Comparison of ENCODE assay signal across 22 cellular contexts in genomic region chr12:30878034-30878433, GRCh38. TPM values are rescaled to one million over a fixed set of nuclear protein-coding genes. Genes with fewer than 3 reads are reported as not detected.
"Had no signal": no experiment of that assay in that cellular context is flagged by ENCODE, and none has a peak within 500 bp of the region (broad histone marks: within the 10 kb centered on the region; RNA-seq: fewer than 3 reads in every experiment).

No MANE protein-coding gene starts in this region.

- H3K27me3 ChIP-seq: ascending aorta, breast epithelium, SJSA1 had no signal

- H3K4me1 ChIP-seq: ascending aorta, breast epithelium, SJSA1 had no signal

- H3K9me3 ChIP-seq: ascending aorta, breast epithelium, SJSA1, SK-N-SH had no signal

- H3K4me3 ChIP-seq: ascending aorta, breast epithelium, SJSA1 had no signal

- H3K27ac ChIP-seq: ascending aorta, breast epithelium, SJSA1 had no signal

- DNase-seq: activated CD4-positive, alpha-beta T cell treated with anti-CD3 and anti-CD28 coated beads for 36 hours; activated CD4-positive, alpha-beta T cell treated with anti-CD3 and anti-CD28 coated beads, Interleukin-2, amount 10 ng/mL, durations not matched to agents 7 days and 5 days; activated CD4-positive, alpha-beta T cell treated with anti-CD3 and anti-CD28 coated beads, Interleukin-2, amount 50 U/mL, for 48 hours; activated CD8-positive, alpha-beta T cell treated with anti-CD3 and anti-CD28 coated beads, Interleukin-2, amount 10 ng/mL, durations not matched to agents 7 days and 5 days; activated gamma-delta T cell; activated naive CD4-positive, alpha-beta T cell treated with Interleukin-2 at 50 U/mL for 16 hours; activated naive CD8-positive, alpha-beta T cell treated with anti-CD3 and anti-CD28 coated beads, Interleukin-2, amount 10 ng/mL, durations not matched to agents 7 days and 5 days; activated T-cell treated with anti-CD3 and anti-CD28 coated beads, Interleukin-2, amount 50 U/mL, for 24 hours; Karpas-422; KBM-7; NCI-H2081; NCI-H524 treated with DMSO at 0.1 percent for 48 hours; SHP77 treated with DMSO at 0.1 percent for 48 hours; SK-N-SH had no signal

- H3K36me3 ChIP-seq: ascending aorta, breast epithelium, SJSA1 had no signal

- ATAC-seq: activated CD4-positive, alpha-beta T cell treated with anti-CD3 and anti-CD28 coated beads for 36 hours; activated CD4-positive, CD25-positive, alpha-beta regulatory T cell treated with anti-CD3 and anti-CD28 coated beads, Interleukin-2, amount 50 U/mL, for 24 hours; activated CD8-positive, alpha-beta T cell treated with anti-CD3 and anti-CD28 coated beads, Interleukin-2, amount 10 ng/mL, durations not matched to agents 7 days and 5 days; Panc1 had no signal

RNA-seq across cellular contexts. Expression of gene TSPAN11, which starts 48.5 kb away (rescaled TPM):
- total RNA-seq: activated CD4-positive, alpha-beta T cell treated with anti-CD3 and anti-CD28 coated beads for 36 hours; activated CD4-positive, alpha-beta T cell treated with anti-CD3 and anti-CD28 coated beads, Interleukin-2, amount 10 ng/mL, durations not matched to agents 7 days and 5 days; activated CD8-positive, alpha-beta T cell treated with anti-CD3 and anti-CD28 coated beads, Interleukin-2, amount 10 ng/mL, durations not matched to agents 7 days and 5 days; activated naive CD8-positive, alpha-beta T cell treated with anti-CD3 and anti-CD28 coated beads, Interleukin-2, amount 10 ng/mL, durations not matched to agents 7 days and 5 days; activated T-helper 2 cell treated with anti-CD3 and anti-CD28 coated beads, Interferon-gamma antibody, Interleukin-2, Interleukin-4, amounts not matched to agents 10 μg/mL and 5 μg/mL and 100 μg/mL, durations not matched to agents 14 hours and 24 hours and 36 hours; MCF 10A; NCI-H460 had no signal
